In the genomic region with DNA sequence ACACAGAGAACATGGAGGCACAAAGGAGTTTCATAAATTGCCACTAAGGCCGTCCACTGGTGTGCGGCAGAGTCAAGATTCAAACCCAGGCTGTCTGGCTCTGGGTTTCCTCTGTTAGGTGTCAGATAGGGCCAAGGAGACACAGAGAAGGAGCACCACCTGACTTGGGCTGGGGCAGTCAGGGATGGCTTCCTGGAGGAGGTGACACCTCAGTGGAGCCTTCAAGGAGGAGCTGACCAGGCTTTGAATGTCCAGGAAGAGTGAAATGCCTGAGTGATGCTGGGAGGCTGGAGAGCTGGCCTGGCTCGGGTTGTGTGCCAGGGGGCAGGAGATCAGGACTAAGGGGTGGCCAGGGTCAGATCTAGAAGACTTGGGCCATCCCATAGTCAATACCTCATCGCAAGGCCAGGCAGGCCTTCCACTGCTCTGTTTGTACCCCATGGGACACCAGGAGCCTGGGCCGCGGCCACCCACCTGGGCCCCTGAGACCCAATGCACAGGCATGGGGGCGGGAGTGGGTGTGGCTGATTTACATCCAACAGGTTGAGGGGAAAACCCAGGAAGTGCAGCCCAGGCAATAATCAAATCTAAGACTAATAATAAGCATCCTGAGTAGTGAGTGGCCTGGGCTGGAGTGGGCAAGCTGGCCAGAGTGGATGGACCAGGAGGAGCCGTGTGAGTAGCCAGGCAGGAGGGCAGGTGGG, we compare ENCODE assay signal across 15 cellular contexts.
"Had no signal": no experiment of that assay in that cellular context is flagged by ENCODE, and none has a peak within 500 bp of the region (broad histone marks: within the 10 kb centered on the region; RNA-seq: fewer than 3 reads in every experiment).

No MANE protein-coding gene starts in this region.

- H3K27ac ChIP-seq: ascending aorta, ovary, right lobe of liver, thoracic aorta had no signal

- H3K9me3 ChIP-seq: ascending aorta, ovary, right lobe of liver, thoracic aorta had no signal

- H3K27me3 ChIP-seq: ascending aorta, ovary, right lobe of liver had no signal

- H3K4me3 ChIP-seq: ascending aorta, ovary, right lobe of liver, smooth muscle cell, thoracic aorta had no signal

- H3K9me3 Mint-ChIP-seq: activated T-helper 17 cell treated with anti-CD3 and anti-CD28 coated beads, Interleukin-2, amount 50 U/mL, for 72 hours; neural crest cell had no signal

- H3K36me3 ChIP-seq: ascending aorta, ovary, right lobe of liver, thoracic aorta had no signal

- H3K4me1 ChIP-seq: ascending aorta, right lobe of liver had no signal

- H3K27ac Mint-ChIP-seq: activated T-helper 17 cell treated with anti-CD3 and anti-CD28 coated beads, Interleukin-2, amount 50 U/mL, for 72 hours had no signal

- H3K4me3 Mint-ChIP-seq: activated T-helper 17 cell treated with anti-CD3 and anti-CD28 coated beads, Interleukin-2, amount 50 U/mL, for 72 hours; neural crest cell had no signal

- DNase-seq: activated CD4-positive, alpha-beta T cell treated with anti-CD3 and anti-CD28 coated beads for 1 hour; activated CD4-positive, alpha-beta T cell treated with anti-CD3 and anti-CD28 coated beads, Interleukin-2, amount 50 U/mL, for 4 hours; activated naive CD4-positive, alpha-beta T cell treated with Interleukin-2 at 50 U/mL for 16 hours; erythroblast; hypothalamus; kidney glomerular epithelial cell; ovary; right lobe of liver; T-helper 1 cell; T1000 had no signal

- ATAC-seq: activated T-helper 17 cell treated with anti-CD3 and anti-CD28 coated beads, Interleukin-2, amount 50 U/mL, for 72 hours; right lobe of liver had no signal
